Comparison of ENCODE assay signal across 19 cellular contexts in the genomic region with DNA sequence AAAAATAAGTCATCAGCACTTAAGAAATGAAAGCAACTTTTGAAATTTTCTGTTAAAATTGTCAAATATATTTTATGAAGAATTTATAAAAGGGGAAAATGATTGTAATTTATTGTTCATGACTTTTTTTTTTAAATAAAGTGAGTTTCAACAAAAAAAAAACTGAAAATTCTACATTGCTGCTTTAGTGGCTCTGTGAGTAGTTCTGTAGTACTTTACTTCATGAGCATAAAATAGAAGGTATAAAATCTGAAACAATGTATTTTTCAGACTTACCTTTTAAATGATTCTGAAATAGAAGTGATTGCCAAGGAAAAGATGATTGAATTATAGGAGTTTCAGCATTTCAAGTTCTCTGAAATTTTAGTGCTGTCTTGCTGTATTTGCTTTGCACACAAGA. TPM values are rescaled to one million over a fixed set of nuclear protein-coding genes. Genes with fewer than 3 reads are reported as not detected.
DNase-seq lines count a peak whose midpoint lies in the region; FAIRE-seq and TF ChIP-seq lines count a peak whose summit lies in the region.
"Had no signal": no experiment of that assay in that cellular context is flagged by ENCODE, and none has a peak within 500 bp of the region (broad histone marks: within the 10 kb centered on the region; RNA-seq: fewer than 3 reads in every experiment).

No MANE protein-coding gene starts in this region.

- intact Hi-C loops in MCF 10A (cut with micrococcal nuclease) (no loop called here), breast epithelium (cut with DNase I; ENCODE audit: low total_unique reads) (no loop called here), esophagus squamous epithelium (cut with DNase I) (no loop called here)

- peak overlapping the region; percentile 77 for H3K27ac Mint-ChIP-seq in MCF 10A (ENCODE audit: low read depth, unreplicated experiment)
- H3K27ac Mint-ChIP-seq: endodermal cell, nephron had no signal

- H3K9me3 Mint-ChIP-seq in MCF 10A (ENCODE audit: unreplicated experiment): no peaks in the 10 kb centered on the region
- H3K9me3 Mint-ChIP-seq: endodermal cell, nephron had no signal

- CTCF ChIA-PET in MCF 10A (lab: Yijun Ruan, JAX): interaction anchor here (0.6 to 5.3 kb wide), 3 partner anchors 17 to 42 kb away, joined by 3 to 39 read pairs (median 3); no protein-coding TSS in a partner anchor

- DNase-seq in MCF 10A (ENCODE audit: unreplicated experiment) (no peak), breast epithelium (ENCODE audit: low spot score in 2 of 2) (no peak), RCC 7860 (ENCODE audit: low spot score) (no peak), esophagus squamous epithelium (lab: John Stamatoyannopoulos, UW) (no peak), NCI-H2171 (lab: John Stamatoyannopoulos, UW) (no peak), NCI-H2081 (lab: John Stamatoyannopoulos, UW) (no peak), NCI-H446 treated with DMSO at 0.1 percent for 48 hours (lab: John Stamatoyannopoulos, UW) (no peak), AG08396 (ENCODE audit: low spot score) (no peak)
- DNase-seq: activated CD8-positive, alpha-beta memory T cell treated with anti-CD3 and anti-CD28 coated beads, Interleukin-2, amount 50 U/mL, for 48 hours; DMS53; endodermal cell; NCI-H1048; NCI-H2171 treated with DMSO at 0.1 percent for 48 hours; stimulated activated naive CD4-positive, alpha-beta T cell treated with Interleukin-2 at 50 U/mL for 16 hours; uterus had no signal

- POLR2A ChIA-PET in MCF 10A (lab: Yijun Ruan, JAX): interaction anchor here (0.8 to 9.0 kb wide), 8 partner anchors 7 to 113 kb away, joined by 3 to 190 read pairs (median 4); partner anchors contain the start of genes CEP85, PDIK1L and ZNF593

- no peaks in the 10 kb centered on the region for H3K4me1 ChIP-seq in breast epithelium
- H3K4me1 ChIP-seq in esophagus squamous epithelium: peaks cover 16 to 80% (median 37%) of the 10 kb centered on the region in 3 donors
- H3K4me1 ChIP-seq: uterus had no signal

- no peak for TF ChIP-seq POLR2A in breast epithelium (IDR thresholded peaks at IDR 0.05)
- no peak for TF ChIP-seq POLR2A in esophagus squamous epithelium (IDR thresholded peaks at IDR 0.05)

- H3K27ac ChIP-seq in breast epithelium (peak overlapping the region in 1 of 2 donors; percentile 78), esophagus squamous epithelium (peak overlapping the region in 3 of 4 donors; percentile 74 to 88 (median 87))
- H3K27ac ChIP-seq: uterus had no signal

- H3K36me3 ChIP-seq in breast epithelium (no peaks in the 10 kb centered on the region), esophagus squamous epithelium (peaks cover 0 to 22% (median 0%) of the 10 kb centered on the region in 3 donors)
- H3K36me3 ChIP-seq: uterus had no signal

- H3K9me3 ChIP-seq in breast epithelium (no peaks in the 10 kb centered on the region), esophagus squamous epithelium (no peaks in the 10 kb centered on the region)
- H3K9me3 ChIP-seq: uterus had no signal

- H3K27me3 ChIP-seq in breast epithelium (no peaks in the 10 kb centered on the region), esophagus squamous epithelium (no peaks in the 10 kb centered on the region)
- H3K27me3 ChIP-seq: uterus had no signal

- H3K27me3 Mint-ChIP-seq in MCF 10A (ENCODE audit: insufficient read depth, unreplicated experiment): no peaks in the 10 kb centered on the region

- no peaks in the 10 kb centered on the region for H3K36me3 Mint-ChIP-seq in MCF 10A (ENCODE audit: insufficient read depth, unreplicated experiment)

- H3K4me3 Mint-ChIP-seq in MCF 10A (ENCODE audit: unreplicated experiment): no peak overlapping the region
- H3K4me3 Mint-ChIP-seq: endodermal cell, nephron had no signal

- FAIRE-seq in RCC 7860 (lab: Jason Lieb, UNC): peak; percentile 24

- H3K4me3 ChIP-seq in breast epithelium (no peak overlapping the region), esophagus squamous epithelium (no peak overlapping the region)
- H3K4me3 ChIP-seq: uterus had no signal

- TF ChIP-seq CTCF in MCF 10A (IDR thresholded peaks at IDR 0.05; ENCODE audit: unreplicated experiment) (no peak), breast epithelium (IDR thresholded peaks at IDR 0.05) (no peak), esophagus squamous epithelium (IDR thresholded peaks at IDR 0.05) (no peak)

- peaks cover 22% of the 10 kb centered on the region for H3K4me1 Mint-ChIP-seq in MCF 10A (ENCODE audit: insufficient read depth, unreplicated experiment)

- no TSS peak for BruUV-seq in MCF 10A (replicated peaks; lab: Mats Ljungman, UMichigan)

RNA-seq across cellular contexts. Expression of gene PDIK1L, which starts 13.8 kb away (rescaled TPM):
- total RNA-seq in MCF 10A (2022): 10.8 and 10.9 TPM in 2 replicates
- 10 to 100 TPM in 1 of 3 donors, 1 to 10 TPM in 2; 9.2 to 17.3 (median 9.3) TPM for total RNA-seq in breast epithelium
- 10 to 100 TPM in 2 of 4 donors, 1 to 10 TPM in 2; 5.6 to 14.0 (median 8.3) TPM for total RNA-seq in esophagus squamous epithelium

RNA-seq across cellular contexts. Expression of gene FAM110D, which starts 33.5 kb away (rescaled TPM):
- total RNA-seq in MCF 10A (2022) (not detected in 2 replicates), breast epithelium (1 to 10 TPM; 3.4 to 9.1 (median 6.2) TPM), esophagus squamous epithelium (1 to 10 TPM in 2 of 4 donors, under 1 TPM in 2; 0.23 to 5.1 (median 2.0) TPM)

RNA-seq across cellular contexts. Expression of gene C1orf232, which starts 43.4 kb away (rescaled TPM):
- total RNA-seq in MCF 10A (2022) (not detected in 2 replicates), breast epithelium (not detected), esophagus squamous epithelium (not detected)
- total RNA-seq: endodermal cell, fibroblast of villous mesenchyme, lower leg skin, SK-MEL-5, uterus had no signal

RNA-seq across cellular contexts. Expression of gene ZNF593, which starts 44.3 kb away (rescaled TPM):
- total RNA-seq in MCF 10A (2022) (61.5 and 82.6 TPM in 2 replicates), breast epithelium (10 to 100 TPM; 26.4 to 39.7 (median 31.9) TPM), esophagus squamous epithelium (10 to 100 TPM; 19.2 to 45.6 (median 24.7) TPM)

RNA-seq across cellular contexts. Expression of gene ZNF593OS, which starts 46.2 kb away (rescaled TPM):
- total RNA-seq in MCF 10A (2022): not detected in 2 replicates
- not detected for total RNA-seq in breast epithelium
- total RNA-seq in esophagus squamous epithelium: not detected
- total RNA-seq: endodermal cell, fibroblast of villous mesenchyme, lower leg skin, SK-MEL-5, uterus had no signal
